In genomic region chr17:82418001-82418986, GRCh38 we compare ENCODE assay signal across 1 cellular context.
A peak's percentile ranks its signal among the peaks of the same experiment; 100 is the strongest.
TF ChIP-seq lines count a peak whose summit lies in the region.

Gene HEXD, plus strand, starts transcription at chr17:82418347. Its CDS starts 1,453 bp downstream, at chr17:82419800.
Gene OGFOD3, minus strand, starts transcription at chr17:82418586. Its CDS starts 101 bp downstream, at chr17:82418485.

TF ChIP-seq in K562, 482 proteins besides CTCF, POLR2A, EP300 and RAD21 (continued from another document and continues in another):
- no peak for TF ChIP-seq HNRNPH1 (optimal IDR thresholded peaks at IDR 0.05; ENCODE audit: low read depth, low read length)
- TF ChIP-seq HSF4 (CRISPR knock-in tag; IDR thresholded peaks at IDR 0.05; ENCODE audit: borderline replicate concordance) = no peak
- TF ChIP-seq, protein P1, sequence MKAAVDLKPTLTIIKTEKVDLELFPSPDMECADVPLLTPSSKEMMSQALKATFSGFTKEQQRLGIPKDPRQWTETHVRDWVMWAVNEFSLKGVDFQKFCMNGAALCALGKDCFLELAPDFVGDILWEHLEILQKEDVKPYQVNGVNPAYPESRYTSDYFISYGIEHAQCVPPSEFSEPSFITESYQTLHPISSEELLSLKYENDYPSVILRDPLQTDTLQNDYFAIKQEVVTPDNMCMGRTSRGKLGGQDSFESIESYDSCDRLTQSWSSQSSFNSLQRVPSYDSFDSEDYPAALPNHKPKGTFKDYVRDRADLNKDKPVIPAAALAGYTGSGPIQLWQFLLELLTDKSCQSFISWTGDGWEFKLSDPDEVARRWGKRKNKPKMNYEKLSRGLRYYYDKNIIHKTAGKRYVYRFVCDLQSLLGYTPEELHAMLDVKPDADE (conservative IDR thresholded peaks at IDR 0.05; ENCODE audit: control insufficient read depth, low read depth, low read length) = peak; percentile 96
- TF ChIP-seq, protein P2, sequence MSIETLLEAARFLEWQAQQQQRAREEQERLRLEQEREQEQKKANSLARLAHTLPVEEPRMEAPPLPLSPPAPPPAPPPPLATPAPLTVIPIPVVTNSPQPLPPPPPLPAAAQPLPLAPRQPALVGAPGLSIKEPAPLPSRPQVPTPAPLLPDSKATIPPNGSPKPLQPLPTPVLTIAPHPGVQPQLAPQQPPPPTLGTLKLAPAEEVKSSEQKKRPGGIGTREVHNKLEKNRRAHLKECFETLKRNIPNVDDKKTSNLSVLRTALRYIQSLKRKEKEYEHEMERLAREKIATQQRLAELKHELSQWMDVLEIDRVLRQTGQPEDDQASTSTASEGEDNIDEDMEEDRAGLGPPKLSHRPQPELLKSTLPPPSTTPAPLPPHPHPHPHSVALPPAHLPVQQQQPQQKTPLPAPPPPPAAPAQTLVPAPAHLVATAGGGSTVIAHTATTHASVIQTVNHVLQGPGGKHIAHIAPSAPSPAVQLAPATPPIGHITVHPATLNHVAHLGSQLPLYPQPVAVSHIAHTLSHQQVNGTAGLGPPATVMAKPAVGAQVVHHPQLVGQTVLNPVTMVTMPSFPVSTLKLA (conservative IDR thresholded peaks at IDR 0.05) = peak in 1 of 2 experiments; percentile 50; a peak in 2 of 4 replicates
- peak; percentile 52 to 61 for TF ChIP-seq E2F6 (IDR thresholded peaks at IDR 0.05; ENCODE audit: borderline replicate concordance in 1 of 2, extremely low read depth in 1 of 2, insufficient read depth in 1 of 2, insufficient read length in 1 of 2, low read depth in 1 of 2, low read length in 1 of 2, poor library complexity in 1 of 2, severe bottlenecking in 1 of 2)
- TF ChIP-seq ETV6 (IDR thresholded peaks at IDR 0.05; ENCODE audit: borderline replicate concordance in 1 of 2, low read depth in 2 of 2, low read length in 1 of 2) = no peak
- no peak for TF ChIP-seq ETV6 (CRISPR knock-in tag; IDR thresholded peaks at IDR 0.05; ENCODE audit: borderline replicate concordance)
- TF ChIP-seq ZNF511 (CRISPR knock-in tag; IDR thresholded peaks at IDR 0.05) = peak; percentile 91; the same call in 1 of the 2 replicates
- no peak; the same call in 1 of the 2 replicates for TF ChIP-seq GABPB1 (CRISPR knock-in tag; IDR thresholded peaks at IDR 0.05)
- TF ChIP-seq SMARCC2 (IDR thresholded peaks at IDR 0.05; ENCODE audit: low read depth) = no peak
- TF ChIP-seq ETV5 (CRISPR knock-in tag; IDR thresholded peaks at IDR 0.05; ENCODE audit: low read depth) = no peak; the same call in 1 of the 2 replicates
- TF ChIP-seq ZNF232 (CRISPR knock-in tag; IDR thresholded peaks at IDR 0.05) = no peak
- TF ChIP-seq SPI1 (IDR thresholded peaks at IDR 0.05; ENCODE audit: borderline replicate concordance, low read depth, low read length) = no peak
- peak; percentile 94 for TF ChIP-seq SIN3B (IDR thresholded peaks at IDR 0.05; ENCODE audit: low read depth)
- no peak for TF ChIP-seq ZNF717 (CRISPR knock-in tag; IDR thresholded peaks at IDR 0.05)
- TF ChIP-seq ZNF165 (CRISPR knock-in tag; IDR thresholded peaks at IDR 0.05; ENCODE audit: borderline replicate concordance) = no peak
- TF ChIP-seq, protein P3, sequence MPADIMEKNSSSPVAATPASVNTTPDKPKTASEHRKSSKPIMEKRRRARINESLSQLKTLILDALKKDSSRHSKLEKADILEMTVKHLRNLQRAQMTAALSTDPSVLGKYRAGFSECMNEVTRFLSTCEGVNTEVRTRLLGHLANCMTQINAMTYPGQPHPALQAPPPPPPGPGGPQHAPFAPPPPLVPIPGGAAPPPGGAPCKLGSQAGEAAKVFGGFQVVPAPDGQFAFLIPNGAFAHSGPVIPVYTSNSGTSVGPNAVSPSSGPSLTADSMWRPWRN (IDR thresholded peaks at IDR 0.05; ENCODE audit: low read depth) = no peak
- TF ChIP-seq MLLT1 (IDR thresholded peaks at IDR 0.05) = peak in 1 of 2 experiments; percentile 98; a peak in 2 of 4 replicates
- peak; percentile 79 for TF ChIP-seq CREM (IDR thresholded peaks at IDR 0.05; ENCODE audit: low read depth)
- TF ChIP-seq RFX7 (CRISPR knock-in tag; IDR thresholded peaks at IDR 0.05) = no peak
- TF ChIP-seq NBN (IDR thresholded peaks at IDR 0.05; ENCODE audit: low read depth) = no peak
- TF ChIP-seq ELF1 (tag; IDR thresholded peaks at IDR 0.05) = no peak
- TF ChIP-seq UBTF (IDR thresholded peaks at IDR 0.05; ENCODE audit: borderline replicate concordance in 1 of 2, low read depth in 2 of 2, low read length in 2 of 2) = 0 out of 4 replicates have a peak, but pooled peaks of 1 of the 2 experiments have one; percentile 50
- peak; percentile 57 for TF ChIP-seq JUND (IDR thresholded peaks at IDR 0.05; ENCODE audit: borderline replicate concordance, low read depth, low read length)
- TF ChIP-seq JUND (tag; IDR thresholded peaks at IDR 0.05; ENCODE audit: borderline replicate concordance, low read depth, low read length) = peak; percentile 9; the same call in 1 of the 3 replicates
- no peak for TF ChIP-seq ELK1 (CRISPR knock-in tag; IDR thresholded peaks at IDR 0.05)
- 0 out of 4 replicates have a peak, but pooled peaks of 1 of the 2 experiments have one; percentile 36 for TF ChIP-seq TBL1XR1 (IDR thresholded peaks at IDR 0.05; ENCODE audit: low read length in 2 of 2)
- no peak for TF ChIP-seq E2F3 (CRISPR knock-in tag; IDR thresholded peaks at IDR 0.05)
- no peak for TF ChIP-seq NCOA1 (IDR thresholded peaks at IDR 0.05; ENCODE audit: low read depth)
- TF ChIP-seq, protein P4, sequence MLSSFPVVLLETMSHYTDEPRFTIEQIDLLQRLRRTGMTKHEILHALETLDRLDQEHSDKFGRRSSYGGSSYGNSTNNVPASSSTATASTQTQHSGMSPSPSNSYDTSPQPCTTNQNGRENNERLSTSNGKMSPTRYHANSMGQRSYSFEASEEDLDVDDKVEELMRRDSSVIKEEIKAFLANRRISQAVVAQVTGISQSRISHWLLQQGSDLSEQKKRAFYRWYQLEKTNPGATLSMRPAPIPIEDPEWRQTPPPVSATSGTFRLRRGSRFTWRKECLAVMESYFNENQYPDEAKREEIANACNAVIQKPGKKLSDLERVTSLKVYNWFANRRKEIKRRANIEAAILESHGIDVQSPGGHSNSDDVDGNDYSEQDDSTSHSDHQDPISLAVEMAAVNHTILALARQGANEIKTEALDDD (IDR thresholded peaks at IDR 0.05) = no peak
- TF ChIP-seq JUN (IDR thresholded peaks at IDR 0.05; ENCODE audit: borderline replicate concordance, low read depth, low read length) = no peak
- peak; percentile 57; the same call in 1 of the 2 replicates for TF ChIP-seq JUN (CRISPR knock-in tag; IDR thresholded peaks at IDR 0.05; ENCODE audit: borderline replicate concordance)
- no peak for TF ChIP-seq ARNT (IDR thresholded peaks at IDR 0.05)
- TF ChIP-seq, protein P5, sequence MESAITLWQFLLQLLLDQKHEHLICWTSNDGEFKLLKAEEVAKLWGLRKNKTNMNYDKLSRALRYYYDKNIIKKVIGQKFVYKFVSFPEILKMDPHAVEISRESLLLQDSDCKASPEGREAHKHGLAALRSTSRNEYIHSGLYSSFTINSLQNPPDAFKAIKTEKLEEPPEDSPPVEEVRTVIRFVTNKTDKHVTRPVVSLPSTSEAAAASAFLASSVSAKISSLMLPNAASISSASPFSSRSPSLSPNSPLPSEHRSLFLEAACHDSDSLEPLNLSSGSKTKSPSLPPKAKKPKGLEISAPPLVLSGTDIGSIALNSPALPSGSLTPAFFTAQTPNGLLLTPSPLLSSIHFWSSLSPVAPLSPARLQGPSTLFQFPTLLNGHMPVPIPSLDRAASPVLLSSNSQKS (CRISPR knock-in tag; IDR thresholded peaks at IDR 0.05) = no peak
- no peak for TF ChIP-seq ZNF668 (CRISPR knock-in tag; IDR thresholded peaks at IDR 0.05)
- TF ChIP-seq ZNF699 (CRISPR knock-in tag; IDR thresholded peaks at IDR 0.05; ENCODE audit: insufficient replicate concordance) = no peak
- no peak for TF ChIP-seq FOXM1 (IDR thresholded peaks at IDR 0.05; ENCODE audit: low read depth)
- TF ChIP-seq FOXM1 (CRISPR knock-in tag; IDR thresholded peaks at IDR 0.05; ENCODE audit: low read depth) = 0 out of 2 replicates have a peak, but pooled peaks have one; percentile 40
- TF ChIP-seq MEF2A (IDR thresholded peaks at IDR 0.05; ENCODE audit: control insufficient read depth, low read depth, low read length) = no peak
- TF ChIP-seq EGR1 (conservative IDR thresholded peaks at IDR 0.05) = 0 out of 2 replicates have a peak, but pooled peaks have one; percentile 3
- TF ChIP-seq, protein P6, sequence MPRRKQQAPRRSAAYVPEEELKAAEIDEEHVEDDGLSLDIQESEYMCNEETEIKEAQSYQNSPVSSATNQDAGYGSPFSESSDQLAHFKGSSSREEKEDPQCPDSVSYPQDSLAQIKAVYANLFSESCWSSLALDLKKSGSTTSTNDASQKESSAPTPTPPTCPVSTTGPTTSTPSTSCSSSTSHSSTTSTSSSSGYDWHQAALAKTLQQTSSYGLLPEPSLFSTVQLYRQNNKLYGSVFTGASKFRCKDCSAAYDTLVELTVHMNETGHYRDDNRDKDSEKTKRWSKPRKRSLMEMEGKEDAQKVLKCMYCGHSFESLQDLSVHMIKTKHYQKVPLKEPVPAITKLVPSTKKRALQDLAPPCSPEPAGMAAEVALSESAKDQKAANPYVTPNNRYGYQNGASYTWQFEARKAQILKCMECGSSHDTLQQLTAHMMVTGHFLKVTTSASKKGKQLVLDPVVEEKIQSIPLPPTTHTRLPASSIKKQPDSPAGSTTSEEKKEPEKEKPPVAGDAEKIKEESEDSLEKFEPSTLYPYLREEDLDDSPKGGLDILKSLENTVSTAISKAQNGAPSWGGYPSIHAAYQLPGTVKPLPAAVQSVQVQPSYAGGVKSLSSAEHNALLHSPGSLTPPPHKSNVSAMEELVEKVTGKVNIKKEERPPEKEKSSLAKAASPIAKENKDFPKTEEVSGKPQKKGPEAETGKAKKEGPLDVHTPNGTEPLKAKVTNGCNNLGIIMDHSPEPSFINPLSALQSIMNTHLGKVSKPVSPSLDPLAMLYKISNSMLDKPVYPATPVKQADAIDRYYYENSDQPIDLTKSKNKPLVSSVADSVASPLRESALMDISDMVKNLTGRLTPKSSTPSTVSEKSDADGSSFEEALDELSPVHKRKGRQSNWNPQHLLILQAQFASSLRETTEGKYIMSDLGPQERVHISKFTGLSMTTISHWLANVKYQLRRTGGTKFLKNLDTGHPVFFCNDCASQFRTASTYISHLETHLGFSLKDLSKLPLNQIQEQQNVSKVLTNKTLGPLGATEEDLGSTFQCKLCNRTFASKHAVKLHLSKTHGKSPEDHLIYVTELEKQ (CRISPR knock-in tag; IDR thresholded peaks at IDR 0.05) = no peak
- no peak for TF ChIP-seq ZNF121 (CRISPR knock-in tag; conservative IDR thresholded peaks at IDR 0.05)
- TF ChIP-seq NFE2 (IDR thresholded peaks at IDR 0.05; ENCODE audit: low read depth) = no peak
- TF ChIP-seq, protein P7, sequence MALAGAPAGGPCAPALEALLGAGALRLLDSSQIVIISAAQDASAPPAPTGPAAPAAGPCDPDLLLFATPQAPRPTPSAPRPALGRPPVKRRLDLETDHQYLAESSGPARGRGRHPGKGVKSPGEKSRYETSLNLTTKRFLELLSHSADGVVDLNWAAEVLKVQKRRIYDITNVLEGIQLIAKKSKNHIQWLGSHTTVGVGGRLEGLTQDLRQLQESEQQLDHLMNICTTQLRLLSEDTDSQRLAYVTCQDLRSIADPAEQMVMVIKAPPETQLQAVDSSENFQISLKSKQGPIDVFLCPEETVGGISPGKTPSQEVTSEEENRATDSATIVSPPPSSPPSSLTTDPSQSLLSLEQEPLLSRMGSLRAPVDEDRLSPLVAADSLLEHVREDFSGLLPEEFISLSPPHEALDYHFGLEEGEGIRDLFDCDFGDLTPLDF (CRISPR knock-in tag; IDR thresholded peaks at IDR 0.05) = peak; percentile 88; the same call in 1 of the 2 replicates
- TF ChIP-seq ZNF263 (CRISPR knock-in tag; IDR thresholded peaks at IDR 0.05; ENCODE audit: borderline replicate concordance) = peak; percentile 66; the same call in 1 of the 2 replicates
- peak; percentile 76 for TF ChIP-seq SAP30 (IDR thresholded peaks at IDR 0.05; ENCODE audit: borderline replicate concordance, insufficient read depth, low read depth, low read length, poor library complexity, severe bottlenecking)
